Comparison of ENCODE assay signal across 12 cellular contexts in the genomic region with DNA sequence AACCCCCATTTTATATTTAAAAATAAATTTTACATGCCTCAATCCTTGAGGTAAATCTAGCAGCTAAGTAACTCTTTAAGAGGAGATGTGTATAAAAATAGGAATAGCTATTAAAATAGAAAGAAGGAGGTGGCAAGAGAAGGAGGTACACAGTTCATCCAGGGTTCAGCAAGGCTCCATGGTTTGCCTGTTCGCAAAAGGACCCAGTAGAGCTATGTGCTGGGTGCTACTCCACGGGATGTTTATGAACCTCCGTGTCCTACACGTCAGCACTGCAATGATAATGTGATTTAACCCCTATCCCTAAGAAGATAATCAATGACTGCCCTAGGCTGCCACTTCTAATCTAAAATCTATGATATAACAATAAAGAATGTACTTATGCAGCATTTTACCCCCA. TPM values are rescaled to one million over a fixed set of nuclear protein-coding genes. Genes with fewer than 3 reads are reported as not detected.
DNase-seq lines count a peak whose midpoint lies in the region; ATAC-seq, FAIRE-seq and TF ChIP-seq lines count a peak whose summit lies in the region.
"Had no signal": no experiment of that assay in that cellular context is flagged by ENCODE, and none has a peak within 500 bp of the region (broad histone marks: within the 10 kb centered on the region; RNA-seq: fewer than 3 reads in every experiment).

No MANE protein-coding gene starts in this region.

- H3K36me3 Mint-ChIP-seq in Calu3 (ENCODE audit: insufficient read depth, unreplicated experiment) (peaks cover 6% of the 10 kb centered on the region), naive B cell (no peaks in the 10 kb centered on the region), chondrocyte (ENCODE audit: low read depth) (peaks cover 2% of the 10 kb centered on the region)
- peaks cover 18% of the 10 kb centered on the region for H3K36me3 Mint-ChIP-seq in activated T-helper 17 cell treated with anti-CD3 and anti-CD28 coated beads, Interleukin-2, amount 50 U/mL, for 72 hours (ENCODE audit: low read depth)

- no peak for TF ChIP-seq RAD21 in A549 (conservative IDR thresholded peaks at IDR 0.05 in 1 of 2, IDR thresholded peaks at IDR 0.05 in 1 of 2)

- DNase-seq in A549 (ENCODE audit: low read depth in 1 of 2, low spot score in 1 of 2) (no peak), Calu3 (no peak), naive B cell (no peak), chondrocyte (ENCODE audit: low spot score) (no peak), A172 (ENCODE audit: low spot score) (no peak), NCI-H82 (lab: John Stamatoyannopoulos, UW) (no peak)
- DNase-seq: mesendoderm, T-helper 1 cell had no signal

- TF ChIP-seq CTCF in A549 (IDR thresholded peaks at IDR 0.05) (no peak), Calu3 (IDR thresholded peaks at IDR 0.05; ENCODE audit: unreplicated experiment) (no peak), chondrocyte (IDR thresholded peaks at IDR 0.05) (no peak)

- H3K4me1 ChIP-seq in A549, result peaks cover 59% of the 10 kb centered on the region

- H3K27ac ChIP-seq in A549, result peak overlapping the region in 1 of 2 experiments; percentile 85; a peak in 2 of 6 replicates

- CTCF ChIA-PET in A549 (lab: Yijun Ruan, JAX), result interaction anchor here (0.6 to 3.0 kb wide), 4 partner anchors 29 to 53 kb away, joined by 3 to 14 read pairs (median 3); a partner anchor contains a TSS
- CTCF ChIA-PET in Calu3 (lab: Charles Lee), result interaction anchor here (0.9 kb wide), 1 partner anchor 40 kb away, joined by 3 read pairs; no protein-coding TSS in a partner anchor

- ATAC-seq in A549, result no peak
- ATAC-seq in activated T-helper 17 cell treated with anti-CD3 and anti-CD28 coated beads, Interleukin-2, amount 50 U/mL, for 72 hours (replicated peaks), result no peak
- ATAC-seq in naive B cell (ENCODE audit: low read depth in 2 of 2), result no peak
- ATAC-seq in GM18870 (IDR thresholded peaks at IDR 0.05; ENCODE audit: unreplicated experiment), result no peak

- no peak overlapping the region for H3K27ac Mint-ChIP-seq in Calu3 (ENCODE audit: unreplicated experiment)
- no peak overlapping the region for H3K27ac Mint-ChIP-seq in activated T-helper 17 cell treated with anti-CD3 and anti-CD28 coated beads, Interleukin-2, amount 50 U/mL, for 72 hours
- peak overlapping the region in 4 of 6 donors; percentile 23 to 97 (median 94) for H3K27ac Mint-ChIP-seq in naive B cell
- H3K27ac Mint-ChIP-seq in chondrocyte (ENCODE audit: unreplicated experiment), result no peak overlapping the region

- peak overlapping the region; percentile 85; the same call in 2 of the 3 replicates for H3K4me3 ChIP-seq in A549

- intact Hi-C loops in Calu3 (cut with micrococcal nuclease; ENCODE audit: unreplicated experiment), result no loop called here

- no TSS peak for BruUV-seq in Calu3 (replicated peaks; lab: Mats Ljungman, UMichigan)

- WGBS in A549 (ENCODE audit: missing lambda C conversion rate), result 78% methylated on average over 4 of the region's 4 CpGs

- TF ChIP-seq EP300 in A549 (IDR thresholded peaks at IDR 0.05), result no peak

- H3K27me3 Mint-ChIP-seq in Calu3 (ENCODE audit: unreplicated experiment) (no peaks in the 10 kb centered on the region), naive B cell (no peaks in the 10 kb centered on the region), chondrocyte (ENCODE audit: low read depth) (no peaks in the 10 kb centered on the region)
- H3K27me3 Mint-ChIP-seq in activated T-helper 17 cell treated with anti-CD3 and anti-CD28 coated beads, Interleukin-2, amount 50 U/mL, for 72 hours, result peaks cover 3% of the 10 kb centered on the region

- FAIRE-seq in A549 (lab: Jason Lieb, UNC), result no peak
- FAIRE-seq: frontal cortex, GM12878 had no signal

- TF ChIP-seq POLR2A in A549 (IDR thresholded peaks at IDR 0.05; ENCODE audit: low read length), result no peak

- POLR2A ChIA-PET in A549 (lab: Yijun Ruan, JAX), result interaction anchor here (2.5 kb wide), 1 partner anchor 35 kb away, joined by 16 read pairs; a partner anchor contains a TSS

- peak overlapping the region; percentile 88 for H3K4me2 ChIP-seq in A549

- no peaks in the 10 kb centered on the region for H3K9me3 ChIP-seq in A549

- H3K4me3 Mint-ChIP-seq in Calu3 (ENCODE audit: low read depth, unreplicated experiment) (peak overlapping the region; percentile 70), naive B cell (peak overlapping the region in 7 of 8 donors; percentile 79 to 92 (median 88)), chondrocyte (ENCODE audit: unreplicated experiment) (no peak overlapping the region)
- peak overlapping the region; percentile 82 for H3K4me3 Mint-ChIP-seq in activated T-helper 17 cell treated with anti-CD3 and anti-CD28 coated beads, Interleukin-2, amount 50 U/mL, for 72 hours

- peaks cover 46% of the 10 kb centered on the region for H3K4me1 Mint-ChIP-seq in Calu3 (ENCODE audit: low read depth, unreplicated experiment)
- H3K4me1 Mint-ChIP-seq in activated T-helper 17 cell treated with anti-CD3 and anti-CD28 coated beads, Interleukin-2, amount 50 U/mL, for 72 hours, result peaks cover 31% of the 10 kb centered on the region
- peaks cover 30 to 38% (median 38%) of the 10 kb centered on the region in 3 donors for H3K4me1 Mint-ChIP-seq in naive B cell
- H3K4me1 Mint-ChIP-seq in chondrocyte (ENCODE audit: low read depth), result peaks cover 31% of the 10 kb centered on the region

- H3K9me3 Mint-ChIP-seq in Calu3 (ENCODE audit: low read depth, unreplicated experiment), result no peaks in the 10 kb centered on the region
- H3K9me3 Mint-ChIP-seq in activated T-helper 17 cell treated with anti-CD3 and anti-CD28 coated beads, Interleukin-2, amount 50 U/mL, for 72 hours, result no peaks in the 10 kb centered on the region
- H3K9me3 Mint-ChIP-seq in naive B cell, result no peaks in the 10 kb centered on the region
- H3K9me3 Mint-ChIP-seq in chondrocyte (ENCODE audit: low read depth), result no peaks in the 10 kb centered on the region

TF ChIP-seq in A549, 52 proteins besides CTCF, POLR2A, EP300 and RAD21 (continues in another document):
- TF ChIP-seq FOXS1 (CRISPR knock-in tag; IDR thresholded peaks at IDR 0.05), result no peak
- TF ChIP-seq, protein P1, sequence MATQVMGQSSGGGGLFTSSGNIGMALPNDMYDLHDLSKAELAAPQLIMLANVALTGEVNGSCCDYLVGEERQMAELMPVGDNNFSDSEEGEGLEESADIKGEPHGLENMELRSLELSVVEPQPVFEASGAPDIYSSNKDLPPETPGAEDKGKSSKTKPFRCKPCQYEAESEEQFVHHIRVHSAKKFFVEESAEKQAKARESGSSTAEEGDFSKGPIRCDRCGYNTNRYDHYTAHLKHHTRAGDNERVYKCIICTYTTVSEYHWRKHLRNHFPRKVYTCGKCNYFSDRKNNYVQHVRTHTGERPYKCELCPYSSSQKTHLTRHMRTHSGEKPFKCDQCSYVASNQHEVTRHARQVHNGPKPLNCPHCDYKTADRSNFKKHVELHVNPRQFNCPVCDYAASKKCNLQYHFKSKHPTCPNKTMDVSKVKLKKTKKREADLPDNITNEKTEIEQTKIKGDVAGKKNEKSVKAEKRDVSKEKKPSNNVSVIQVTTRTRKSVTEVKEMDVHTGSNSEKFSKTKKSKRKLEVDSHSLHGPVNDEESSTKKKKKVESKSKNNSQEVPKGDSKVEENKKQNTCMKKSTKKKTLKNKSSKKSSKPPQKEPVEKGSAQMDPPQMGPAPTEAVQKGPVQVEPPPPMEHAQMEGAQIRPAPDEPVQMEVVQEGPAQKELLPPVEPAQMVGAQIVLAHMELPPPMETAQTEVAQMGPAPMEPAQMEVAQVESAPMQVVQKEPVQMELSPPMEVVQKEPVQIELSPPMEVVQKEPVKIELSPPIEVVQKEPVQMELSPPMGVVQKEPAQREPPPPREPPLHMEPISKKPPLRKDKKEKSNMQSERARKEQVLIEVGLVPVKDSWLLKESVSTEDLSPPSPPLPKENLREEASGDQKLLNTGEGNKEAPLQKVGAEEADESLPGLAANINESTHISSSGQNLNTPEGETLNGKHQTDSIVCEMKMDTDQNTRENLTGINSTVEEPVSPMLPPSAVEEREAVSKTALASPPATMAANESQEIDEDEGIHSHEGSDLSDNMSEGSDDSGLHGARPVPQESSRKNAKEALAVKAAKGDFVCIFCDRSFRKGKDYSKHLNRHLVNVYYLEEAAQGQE (IDR thresholded peaks at IDR 0.05), result no peak
- no peak for TF ChIP-seq EHMT2 (IDR thresholded peaks at IDR 0.05; ENCODE audit: low read depth)

RNA-seq across cellular contexts. Expression of a gene that starts 0.9 kb away (rescaled TPM):
- 11.5 and 16.5 TPM in 2 replicates for polyA plus RNA-seq in A549 (2011; rRNA removed)
- 2.9 and 3.3 TPM in 2 replicates for polyA plus RNA-seq in A549 (2012; cell fraction: cytosol; rRNA removed)
- polyA plus RNA-seq in A549 (2012; cell fraction: nucleus; rRNA removed), result 5.8 and 9.6 TPM in 2 replicates
- 7.1 to 7.6 TPM (median 7.5 TPM) in 3 replicates for polyA plus RNA-seq in A549 (2017; fragmentation: RNase III; extraction: RNeasy Plus Mini Kit Qiagen cat#74134 plus additional on column Dnase treatment)
- polyA minus RNA-seq in A549 (2011; rRNA and poly(A)+ RNA removed), result 14.3 and 20.5 TPM in 2 replicates
- 24.5 and 26.5 TPM in 2 replicates for total RNA-seq in Calu3 (2022)
- 10 to 100 TPM; 19.5 to 36.1 TPM for total RNA-seq in activated T-helper 17 cell treated with anti-CD3 and anti-CD28 coated beads, Interleukin-2, amount 50 U/mL, for 72 hours
- polyA plus RNA-seq in naive B cell (ENCODE audit: low read depth in 6 of 6), result 10 to 100 TPM; 11.4 to 32.2 (median 22.9) TPM
- 8.0 to 9.2 TPM (median 8.5 TPM) in 3 replicates for total RNA-seq in chondrocyte
- 7.5 and 8.7 TPM in 2 replicates for total RNA-seq in A172 (2014; rRNA removed; shearing (Covaris generic))

RNA-seq across cellular contexts. Expression of a gene that starts 5.3 kb away (rescaled TPM):
- not detected in 2 replicates for polyA plus RNA-seq in A549 (2011; rRNA removed)
- polyA plus RNA-seq in A549 (2012; cell fraction: cytosol; rRNA removed), result not detected in 2 replicates
- not detected in 2 replicates for polyA plus RNA-seq in A549 (2012; cell fraction: nucleus; rRNA removed)
- polyA plus RNA-seq in A549 (2017; fragmentation: RNase III; extraction: RNeasy Plus Mini Kit Qiagen cat#74134 plus additional on column Dnase treatment), result not detected in 3 replicates
- 0.41 TPM in 1 of 2 replicates, not detected in the other for polyA minus RNA-seq in A549 (2011; rRNA and poly(A)+ RNA removed)
- not detected in 2 replicates for total RNA-seq in Calu3 (2022)
- under 1 TPM in 1 of 2 donors, not detected in 1; 0.13 TPM for total RNA-seq in activated T-helper 17 cell treated with anti-CD3 and anti-CD28 coated beads, Interleukin-2, amount 50 U/mL, for 72 hours
- under 1 TPM in 1 of 6 donors, not detected in 5; 0.52 TPM for polyA plus RNA-seq in naive B cell (ENCODE audit: low read depth in 6 of 6)
- not detected in 3 replicates for total RNA-seq in chondrocyte
- total RNA-seq in A172 (2014; rRNA removed; shearing (Covaris generic)), result 0.05 TPM in 1 of 2 replicates, not detected in the other
- total RNA-seq: GM12878 had no signal

RNA-seq across cellular contexts. Expression of a gene that starts 35.3 kb away (rescaled TPM):
- polyA plus RNA-seq in A549 (2011; rRNA removed), result 237 and 368 TPM in 2 replicates
- 118 and 164 TPM in 2 replicates for polyA plus RNA-seq in A549 (2012; cell fraction: cytosol; rRNA removed)
- polyA plus RNA-seq in A549 (2012; cell fraction: nucleus; rRNA removed), result 42.8 and 64.9 TPM in 2 replicates
- polyA plus RNA-seq in A549 (2017; fragmentation: RNase III; extraction: RNeasy Plus Mini Kit Qiagen cat#74134 plus additional on column Dnase treatment), result 430 to 464 TPM (median 453 TPM) in 3 replicates
- 45.7 and 51.1 TPM in 2 replicates for polyA minus RNA-seq in A549 (2011; rRNA and poly(A)+ RNA removed)
- 162 and 164 TPM in 2 replicates for total RNA-seq in Calu3 (2022)
- total RNA-seq in activated T-helper 17 cell treated with anti-CD3 and anti-CD28 coated beads, Interleukin-2, amount 50 U/mL, for 72 hours, result 100 to 1,000 TPM; 139 to 213 TPM
- polyA plus RNA-seq in naive B cell (ENCODE audit: low read depth in 6 of 6), result 100 to 1,000 TPM; 246 to 345 (median 302) TPM
- total RNA-seq in chondrocyte, result 100 to 114 TPM (median 102 TPM) in 3 replicates
- total RNA-seq in A172 (2014; rRNA removed; shearing (Covaris generic)), result 380 and 429 TPM in 2 replicates

Comparison
In these comparisons a context has a peak if more than half of its experiments do, and no peak if none do; other contexts are left out.
1. H3K27ac Mint-ChIP-seq: peak in naive B cell (4 of 6); none in Calu3 (single experiment), activated T-helper 17 cell treated with anti-CD3 and anti-CD28 coated beads, Interleukin-2, amount 50 U/mL, for 72 hours (single experiment) and chondrocyte (single experiment).